21 cellular contexts compared by ENCODE assay signal in genomic region chr1:96220644-96221043, GRCh38.
DNase-seq lines count a peak whose midpoint lies in the region; ATAC-seq, FAIRE-seq and TF ChIP-seq lines count a peak whose summit lies in the region.
"Had no signal": no experiment of that assay in that cellular context is flagged by ENCODE, and none has a peak within 500 bp of the region (broad histone marks: within the 10 kb centered on the region; RNA-seq: fewer than 3 reads in every experiment).

No MANE protein-coding gene starts in this region.

- 86% methylated on average over 2 of the region's 3 CpGs; no CpG with 5 or more reads in 1 of the 2 experiments for WGBS in endodermal cell (ENCODE audit: insufficient coverage in 1 of 2, insufficient read length in 1 of 2), 2 experiments
- WGBS in pancreas, 2 donors: 16 to 22% methylated on average over 3 of the region's 3 CpGs

- H3K9me3 ChIP-seq in endodermal cell (ENCODE audit: control insufficient read depth, low read length) (no peaks in the 10 kb centered on the region), pancreas (no peaks in the 10 kb centered on the region)
- H3K9me3 ChIP-seq: BLaER1, Caco-2, HAP-1, SJSA1 had no signal

- H3K36me3 Mint-ChIP-seq in endodermal cell (ENCODE audit: low read depth): peaks cover 9% of the 10 kb centered on the region

- H3K27ac Mint-ChIP-seq in endodermal cell: peak overlapping the region; percentile 81
- H3K27ac Mint-ChIP-seq: CD4-positive, alpha-beta T cell; GM23338 had no signal

- H3K27me3 ChIP-seq in endodermal cell (ENCODE audit: control insufficient read depth, insufficient read depth, low read length, poor library complexity, severe bottlenecking) (no peaks in the 10 kb centered on the region), pancreas (no peaks in the 10 kb centered on the region)
- H3K27me3 ChIP-seq: BLaER1, SJSA1 had no signal

- peak in 3 of 4 donors; percentile 43 to 67 (median 64) for ATAC-seq in pancreas
- ATAC-seq: GM23338, Right ventricle myocardium inferior had no signal

- H3K9me3 Mint-ChIP-seq in endodermal cell: peaks cover 14% of the 10 kb centered on the region

- no peaks in the 10 kb centered on the region for H3K36me3 ChIP-seq in endodermal cell (ENCODE audit: control insufficient read depth, insufficient read depth, low read length)
- no peaks in the 10 kb centered on the region for H3K36me3 ChIP-seq in pancreas
- H3K36me3 ChIP-seq: BLaER1, HAP-1, SJSA1 had no signal

- H3K4me1 Mint-ChIP-seq in endodermal cell: peaks cover 23% of the 10 kb centered on the region
- H3K4me1 Mint-ChIP-seq: GM23338 had no signal

- DNase-seq in HuH-7 (ENCODE audit: low spot score) (peak; percentile 20), NCI-H1105 (lab: John Stamatoyannopoulos, UW) (peak; percentile 66), endodermal cell (no peak), pancreas (no peak), NOMO-1 (lab: John Stamatoyannopoulos, UW; ENCODE audit: unreplicated experiment in 2 of 2) (no peak), GM20000 (ENCODE audit: low spot score) (no peak), Ammon's horn (ENCODE audit: low spot score) (no peak)
- DNase-seq: Caco-2; CD4-positive, alpha-beta T cell; DMS 273 treated with DMSO at 0.1 percent for 48 hours; GDM1; KG1; NCI-H1694 treated with DMSO at 0.1 percent for 48 hours; NCI-H774 had no signal

- H3K9ac ChIP-seq in endodermal cell (ENCODE audit: extremely low read depth, low read length, poor library complexity, severe bottlenecking): no peak overlapping the region
- H3K9ac ChIP-seq: BLaER1 had no signal

- no peak for TF ChIP-seq CTCF in endodermal cell (conservative IDR thresholded peaks at IDR 0.05)
- TF ChIP-seq CTCF in pancreas (IDR thresholded peaks at IDR 0.05): no peak
- TF ChIP-seq CTCF in GM20000 (IDR thresholded peaks at IDR 0.05; ENCODE audit: extremely low read depth, missing control alignments): no peak

- no peak overlapping the region for H3K4me3 Mint-ChIP-seq in endodermal cell
- H3K4me3 Mint-ChIP-seq: CD4-positive, alpha-beta T cell; GM23338 had no signal

- H3K27ac ChIP-seq in endodermal cell (ENCODE audit: low read depth, low read length) (no peak overlapping the region), pancreas (no peak overlapping the region)
- H3K27ac ChIP-seq: BLaER1, HL-60, SJSA1 had no signal

- no peak for FAIRE-seq in pancreas (lab: Jason Lieb, UNC)
- FAIRE-seq: GM18507 had no signal

- peak overlapping the region; percentile 8 for H3K4me3 ChIP-seq in endodermal cell (ENCODE audit: low read length)
- no peak overlapping the region for H3K4me3 ChIP-seq in pancreas
- H3K4me3 ChIP-seq: BLaER1, GM23338, HAP-1, SJSA1 had no signal

- intact Hi-C loops in pancreas (cut with DNase I): no loop called here

- H3K4me1 ChIP-seq in endodermal cell (ENCODE audit: control insufficient read depth, insufficient read depth, low read length) (peaks cover 2% of the 10 kb centered on the region), pancreas (peaks cover 7 to 12% (median 7%) of the 10 kb centered on the region in 3 donors)
- H3K4me1 ChIP-seq: BLaER1, Caco-2, SJSA1 had no signal

- H3K27me3 Mint-ChIP-seq in endodermal cell (ENCODE audit: insufficient read depth): no peaks in the 10 kb centered on the region
- H3K27me3 Mint-ChIP-seq: CD4-positive, alpha-beta T cell had no signal

Comparison
In these comparisons a context has a peak if more than half of its experiments do, and no peak if none do; other contexts are left out.
1. DNase-seq: peak in HuH-7 (single experiment) and NCI-H1105 (single experiment); none in endodermal cell (single experiment), pancreas (0 of 6), NOMO-1 (0 of 2), GM20000 (single experiment) and Ammon's horn (single experiment).